Comparison of ENCODE assay signal across 28 cellular contexts in the genomic region with DNA sequence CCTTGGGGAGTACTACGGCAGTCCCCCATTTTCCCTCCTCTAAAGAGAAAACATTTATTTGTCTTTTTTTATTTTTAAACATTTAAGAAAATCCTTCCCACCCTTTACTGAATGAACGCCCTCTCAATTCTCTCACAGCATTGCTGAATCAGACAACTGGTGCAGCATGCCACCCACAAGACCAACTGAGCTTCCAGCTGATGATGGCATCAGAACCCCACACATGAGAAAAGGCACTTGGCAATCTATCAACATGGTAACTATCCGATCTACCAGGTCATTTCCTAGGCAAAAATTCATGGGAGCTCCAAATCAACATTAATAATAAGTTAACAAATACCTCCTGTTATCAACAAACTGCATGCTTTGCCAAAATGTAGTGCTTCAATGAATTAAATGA.
"Had no signal": no experiment of that assay in that cellular context is flagged by ENCODE, and none has a peak within 500 bp of the region (broad histone marks: within the 10 kb centered on the region; RNA-seq: fewer than 3 reads in every experiment).

No MANE protein-coding gene starts in this region.

- H3K4me1 ChIP-seq: body of pancreas, Peyer's patch had no signal

- H3K9ac ChIP-seq: SK-N-SH had no signal

- H3K4me3 Mint-ChIP-seq: activated CD8-positive, alpha-beta T cell treated with anti-CD3 and anti-CD28 coated beads, Interleukin-2, amount 10 ng/mL, durations not matched to agents 7 days and 5 days; activated naive CD8-positive, alpha-beta T cell treated with anti-CD3 and anti-CD28 coated beads, Interleukin-2, amount 50 U/mL, for 24 hours; activated T-cell treated with anti-CD3 and anti-CD28 coated beads, Interleukin-2, amount 50 U/mL, for 4 hours had no signal

- H3K36me3 ChIP-seq: ascending aorta, Peyer's patch, SJCRH30 had no signal

- H3K9me3 ChIP-seq: ascending aorta, body of pancreas, Peyer's patch, SJCRH30, SK-N-SH had no signal

- DNase-seq: activated CD4-positive, alpha-beta T cell treated with anti-CD3 and anti-CD28 coated beads for 48 hours; activated CD4-positive, alpha-beta T cell treated with anti-CD3 and anti-CD28 coated beads, Interleukin-2, amount 50 U/mL, for 4 hours; activated CD8-positive, alpha-beta T cell treated with anti-CD3 and anti-CD28 coated beads, Interleukin-2, amount 10 ng/mL, durations not matched to agents 7 days and 5 days; activated effector memory CD4-positive, alpha-beta T cell treated with anti-CD3 and anti-CD28 coated beads, Interleukin-2, amount 50 U/mL, for 16 hours; activated naive CD4-positive, alpha-beta T cell treated with Interleukin-2 at 50 U/mL for 16 hours; activated naive CD8-positive, alpha-beta T cell treated with anti-CD3 and anti-CD28 coated beads, Interleukin-2, amount 50 U/mL, for 24 hours; activated T-cell treated with anti-CD3 and anti-CD28 coated beads, Interleukin-2, amount 50 U/mL, for 4 hours; amniotic stem cell; body of pancreas; central memory CD4-positive, alpha-beta T cell; Kasumi-1; KBM-7; NCI-H1048; NCI-H146; NCI-H187 treated with DMSO at 0.1 percent for 48 hours; NCI-H2081 treated with DMSO at 0.1 percent for 48 hours; NCI-H446 treated with DMSO at 0.1 percent for 48 hours; NCI-H524 treated with DMSO at 0.1 percent for 48 hours; NCI-H82; Peyer's patch; Right ventricle myocardium superior; SJCRH30; SK-N-SH; T-helper 1 cell had no signal

- H3K27ac Mint-ChIP-seq: activated CD8-positive, alpha-beta T cell treated with anti-CD3 and anti-CD28 coated beads, Interleukin-2, amount 10 ng/mL, durations not matched to agents 7 days and 5 days; activated naive CD4-positive, alpha-beta T cell treated with anti-CD3 and anti-CD28 coated beads, Interleukin-2, amount 50 U/mL, for 72 hours; activated naive CD8-positive, alpha-beta T cell treated with anti-CD3 and anti-CD28 coated beads, Interleukin-2, amount 50 U/mL, for 24 hours had no signal

- ATAC-seq: activated CD4-positive, CD25-positive, alpha-beta regulatory T cell treated with anti-CD3 and anti-CD28 coated beads, Interleukin-2, amount 50 U/mL, for 24 hours; activated CD8-positive, alpha-beta T cell treated with anti-CD3 and anti-CD28 coated beads, Interleukin-2, amount 10 ng/mL, durations not matched to agents 7 days and 5 days; activated naive CD4-positive, alpha-beta T cell treated with anti-CD3 and anti-CD28 coated beads, Interleukin-2, amount 50 U/mL, for 72 hours; activated naive CD8-positive, alpha-beta T cell treated with anti-CD3 and anti-CD28 coated beads, Interleukin-2, amount 50 U/mL, for 24 hours; activated T-cell treated with anti-CD3 and anti-CD28 coated beads, Interleukin-2, amount 50 U/mL, for 4 hours; body of pancreas had no signal

- H3K4me2 ChIP-seq: SK-N-SH had no signal

- H3K4me1 Mint-ChIP-seq: activated naive CD8-positive, alpha-beta T cell treated with anti-CD3 and anti-CD28 coated beads, Interleukin-2, amount 50 U/mL, for 24 hours had no signal

- H3K4me3 ChIP-seq: ascending aorta, body of pancreas, Peyer's patch, SJCRH30 had no signal

- H3K27me3 ChIP-seq: ascending aorta, body of pancreas, Peyer's patch, SJCRH30 had no signal

- H3K36me3 Mint-ChIP-seq: activated naive CD4-positive, alpha-beta T cell treated with anti-CD3 and anti-CD28 coated beads, Interleukin-2, amount 50 U/mL, for 72 hours had no signal

- H3K27ac ChIP-seq: ascending aorta, body of pancreas, Peyer's patch, RWPE1, SJCRH30 had no signal

- H3K9me3 Mint-ChIP-seq: activated naive CD4-positive, alpha-beta T cell treated with anti-CD3 and anti-CD28 coated beads, Interleukin-2, amount 50 U/mL, for 72 hours; activated naive CD8-positive, alpha-beta T cell treated with anti-CD3 and anti-CD28 coated beads, Interleukin-2, amount 50 U/mL, for 24 hours; activated T-cell treated with anti-CD3 and anti-CD28 coated beads, Interleukin-2, amount 50 U/mL, for 4 hours had no signal

- H3K9me2 ChIP-seq: SK-N-SH had no signal
